22 cellular contexts compared by ENCODE assay signal in genomic region chr10:101358706-101359300, GRCh38. TPM values are rescaled to one million over a fixed set of nuclear protein-coding genes. Genes with fewer than 3 reads are reported as not detected.
A peak's percentile ranks its signal among the peaks of the same experiment; 100 is the strongest.
DNase-seq lines count a peak whose midpoint lies in the region; FAIRE-seq and TF ChIP-seq lines count a peak whose summit lies in the region.
"Had no signal": no experiment of that assay in that cellular context is flagged by ENCODE, and none has a peak within 500 bp of the region (broad histone marks: within the 10 kb centered on the region; RNA-seq: fewer than 3 reads in every experiment).

No MANE protein-coding gene starts in this region.

- H3K4me3 ChIP-seq in AG04450 (ENCODE audit: low read depth, low read length) (no peak overlapping the region), bronchial epithelial cell (ENCODE audit: low read depth, low read length) (no peak overlapping the region)
- H3K4me3 ChIP-seq: gastrocnemius medialis had no signal

- no peaks in the 10 kb centered on the region for H3K27me3 ChIP-seq in AG04450 (ENCODE audit: control insufficient read depth, insufficient read depth, low read length)
- no peaks in the 10 kb centered on the region for H3K27me3 ChIP-seq in bronchial epithelial cell (ENCODE audit: control insufficient read depth, insufficient read depth, low read length)
- H3K27me3 ChIP-seq: gastrocnemius medialis had no signal

- H3K9me3 ChIP-seq in AG04450 (ENCODE audit: control insufficient read depth, insufficient read depth, low read length): no peaks in the 10 kb centered on the region
- H3K9me3 ChIP-seq: gastrocnemius medialis had no signal

- no peaks in the 10 kb centered on the region for H3K36me3 ChIP-seq in bronchial epithelial cell (ENCODE audit: control insufficient read depth, insufficient read depth, low read length)
- H3K36me3 ChIP-seq: gastrocnemius medialis had no signal

- H3K27ac ChIP-seq in AG04450 (ENCODE audit: low read depth, low read length): peak overlapping the region; percentile 12
- H3K27ac ChIP-seq: gastrocnemius medialis, VCaP had no signal

- TF ChIP-seq CTCF in AG04450 (IDR thresholded peaks at IDR 0.05; ENCODE audit: low read depth, low read length) (no peak), bronchial epithelial cell (IDR thresholded peaks at IDR 0.05; ENCODE audit: insufficient read depth, low read length, severe bottlenecking) (no peak)

- CTCF ChIA-PET in AG04450 (lab: Charles Lee): no interaction called here

- DNase-seq in AG04450 (ENCODE audit: low read depth, low spot score) (peak; percentile 63), HCEC 1CT (peak; percentile 83), bronchial epithelial cell (ENCODE audit: low read depth) (peak; percentile 38), iris pigment epithelial cell (ENCODE audit: low read depth) (peak; percentile 76), amniotic stem cell (lab: John Stamatoyannopoulos, UW) (no peak), RCC 7860 (ENCODE audit: low spot score) (no peak), superior temporal gyrus (ENCODE audit: extremely low spot score) (no peak), NCI-H510A treated with DMSO at 0.1 percent for 48 hours (lab: John Stamatoyannopoulos, UW) (no peak)
- DNase-seq: activated CD4-positive, alpha-beta T cell treated with anti-CD3 and anti-CD28 coated beads, Interleukin-2, amount 50 U/mL, for 1 hour; activated effector memory CD4-positive, alpha-beta T cell treated with anti-CD3 and anti-CD28 coated beads, Interleukin-2, amount 50 U/mL, for 16 hours; CD8-positive, alpha-beta T cell; DND-41; gastrocnemius medialis; GOT3; left colon; NCI-H1417 treated with DMSO at 0.1 percent for 48 hours; NCI-H2171 treated with DMSO at 0.1 percent for 48 hours; nephron progenitor cell; SIG-M5; T-helper 2 cell had no signal

- POLR2A ChIA-PET in AG04450 (lab: Yijun Ruan, JAX): no interaction called here

- FAIRE-seq in bronchial epithelial cell (lab: Jason Lieb, UNC): no peak
- no peak for FAIRE-seq in RCC 7860 (lab: Jason Lieb, UNC)
- FAIRE-seq: endometrium had no signal

RNA-seq across cellular contexts. Expression of gene BTRC, which starts 4.8 kb away (rescaled TPM):
- 16.6 and 23.2 TPM in 2 replicates for polyA plus RNA-seq in AG04450 (2011; rRNA removed)
- polyA minus RNA-seq in AG04450 (2011; rRNA and poly(A)+ RNA removed): 20.3 and 30.8 TPM in 2 replicates
- total RNA-seq in bronchial epithelial cell: 6.8 and 9.7 TPM in 2 replicates

Comparison
In these comparisons a context has a peak if more than half of its experiments do, and no peak if none do; other contexts are left out.
1. DNase-seq: peak in AG04450 (single experiment), HCEC 1CT (single experiment), bronchial epithelial cell (single experiment) and iris pigment epithelial cell (single experiment); none in amniotic stem cell (single experiment), RCC 7860 (single experiment), superior temporal gyrus (single experiment) and NCI-H510A treated with DMSO at 0.1 percent for 48 hours (single experiment).